Comparison of ENCODE assay signal across 11 cellular contexts in the genomic region with DNA sequence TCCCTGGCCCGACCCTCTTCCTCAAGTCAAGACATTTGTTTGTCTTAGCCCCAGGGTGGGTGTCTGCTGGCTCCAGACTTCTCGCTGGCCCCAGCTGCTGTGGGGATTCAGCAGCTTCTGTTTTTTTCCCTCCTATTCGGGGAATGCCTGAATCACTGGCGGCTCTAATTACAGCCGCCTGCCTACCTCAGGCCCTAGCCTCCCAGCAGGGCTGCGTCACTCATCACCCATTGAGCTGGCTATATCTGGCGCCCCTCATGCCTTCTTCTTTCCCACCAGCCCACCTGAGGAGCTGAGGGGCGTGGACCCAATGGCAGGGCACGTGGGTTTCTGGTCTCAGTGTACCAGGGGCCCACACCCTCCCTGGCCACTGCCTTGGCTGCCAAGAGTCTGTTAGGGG. TPM values are rescaled to one million over a fixed set of nuclear protein-coding genes. Genes with fewer than 3 reads are reported as not detected.
DNase-seq lines count a peak whose midpoint lies in the region; ATAC-seq and TF ChIP-seq lines count a peak whose summit lies in the region.
"Had no signal": no experiment of that assay in that cellular context is flagged by ENCODE, and none has a peak within 500 bp of the region (broad histone marks: within the 10 kb centered on the region; RNA-seq: fewer than 3 reads in every experiment).

No MANE protein-coding gene starts in this region.

- H3K27ac ChIP-seq in left ventricle myocardium inferior (replicated peaks), result no peak overlapping the region
- peak overlapping the region; percentile 79 for H3K27ac ChIP-seq in fibroblast of lung (ENCODE audit: insufficient read depth, low read length)
- H3K27ac ChIP-seq: neutrophil had no signal

- H3K27me3 ChIP-seq in left ventricle myocardium inferior (ENCODE audit: low read depth) (no peaks in the 10 kb centered on the region), fibroblast of lung (ENCODE audit: control insufficient read depth, insufficient read depth, low read length) (no peaks in the 10 kb centered on the region)
- H3K27me3 ChIP-seq: neutrophil had no signal

- H3K4me3 ChIP-seq in left ventricle myocardium inferior (no peak overlapping the region), fibroblast of lung (replicated peaks in 1 of 4; ENCODE audit: control extremely low read depth in 1 of 4, insufficient read depth in 1 of 4, low read depth in 3 of 4, low read length in 4 of 4) (no peak overlapping the region)

- no peaks in the 10 kb centered on the region for H3K79me2 ChIP-seq in fibroblast of lung (ENCODE audit: control insufficient read depth, insufficient read depth, low read length)

- no peaks in the 10 kb centered on the region for H3K36me3 ChIP-seq in left ventricle myocardium inferior
- H3K36me3 ChIP-seq in fibroblast of lung (ENCODE audit: control insufficient read depth, insufficient read depth, low read length), result no peaks in the 10 kb centered on the region
- H3K36me3 ChIP-seq: neutrophil had no signal

- TF ChIP-seq POLR2A in erythroblast (IDR thresholded peaks at IDR 0.05; ENCODE audit: low read length), result no peak

- no peaks in the 10 kb centered on the region for H3K9me3 ChIP-seq in left ventricle myocardium inferior (replicated peaks)
- H3K9me3 ChIP-seq in fibroblast of lung (ENCODE audit: control insufficient read depth, insufficient read depth, low read depth, low read length), result no peaks in the 10 kb centered on the region
- H3K9me3 ChIP-seq: neutrophil had no signal

- H3K9ac ChIP-seq in fibroblast of lung (ENCODE audit: insufficient read depth, low read length), result no peak overlapping the region

- TF ChIP-seq CTCF in left ventricle myocardium inferior (IDR thresholded peaks at IDR 0.05; ENCODE audit: borderline replicate concordance), result no peak
- TF ChIP-seq CTCF in fibroblast of lung (conservative IDR thresholded peaks at IDR 0.05 in 1 of 2, IDR thresholded peaks at IDR 0.05 in 1 of 2; ENCODE audit: low read depth in 1 of 2, low read length in 2 of 2), result no peak

- no peak overlapping the region for H2AFZ ChIP-seq in fibroblast of lung (ENCODE audit: low read length)

- intact Hi-C loops in Right ventricle myocardium inferior (cut with DNase I), result no loop called here
- intact Hi-C loops in left ventricle myocardium inferior (cut with micrococcal nuclease), result no loop called here
- intact Hi-C loops in posterior vena cava (cut with DNase I), result no loop called here

- peak overlapping the region; percentile 25 for H3K4me2 ChIP-seq in fibroblast of lung (ENCODE audit: extremely low read depth, insufficient read depth, low read length)

- H4K20me1 ChIP-seq in fibroblast of lung (ENCODE audit: control insufficient read depth, extremely low read depth, insufficient read depth, low read length), result no peaks in the 10 kb centered on the region

- peak; percentile 28 for DNase-seq in Right ventricle myocardium inferior (ENCODE audit: missing footprints)
- no peak for DNase-seq in left ventricle myocardium inferior
- DNase-seq in NCI-H69 (lab: John Stamatoyannopoulos, UW), result peak; percentile 97
- DNase-seq in fibroblast of lung (ENCODE audit: low read depth in 2 of 2), result peak; percentile 84 to 91
- DNase-seq in erythroblast (lab: John Stamatoyannopoulos, UW), result no peak
- no peak for DNase-seq in posterior vena cava (ENCODE audit: low spot score)
- DNase-seq: activated B cell treated with CpG ODN at 0.5 μM for 24 hours, MV-4-11 had no signal

- H3K4me1 ChIP-seq in left ventricle myocardium inferior (peaks cover 68% of the 10 kb centered on the region), fibroblast of lung (ENCODE audit: control insufficient read depth, extremely low read depth, insufficient read depth, low read length) (peaks cover 43% of the 10 kb centered on the region)

- ATAC-seq in Right ventricle myocardium inferior, result no peak
- ATAC-seq in HG02610 (IDR thresholded peaks at IDR 0.05; ENCODE audit: unreplicated experiment), result no peak
- ATAC-seq in GM19397 (IDR thresholded peaks at IDR 0.05; ENCODE audit: unreplicated experiment), result no peak

RNA-seq across cellular contexts. Expression of a gene that starts 10.1 kb away (rescaled TPM):
- total RNA-seq in Right ventricle myocardium inferior (not detected), left ventricle myocardium inferior (not detected), fibroblast of lung (under 0.01 and 0.17 TPM in 2 replicates), posterior vena cava (under 1 TPM; 0.19 to 0.48 TPM)
- polyA plus RNA-seq in fibroblast of lung, result 0.90 and 1.0 TPM in 2 replicates
- polyA plus RNA-seq in fibroblast of lung (2012), result 0.83 and 1.1 TPM in 2 replicates
- polyA minus RNA-seq in fibroblast of lung (ENCODE audit: low replicate concordance), result 0.89 and 1.5 TPM in 2 replicates
- total RNA-seq: activated B cell treated with CpG ODN at 0.5 μM for 24 hours had no signal

RNA-seq across cellular contexts. Expression of a gene that starts 51.3 kb away (rescaled TPM):
- total RNA-seq in Right ventricle myocardium inferior (not detected), left ventricle myocardium inferior (not detected), fibroblast of lung (3.1 and 3.5 TPM in 2 replicates), posterior vena cava (1 to 10 TPM; 4.1 to 6.8 TPM)
- polyA plus RNA-seq in fibroblast of lung, result 3.1 and 8.6 TPM in 2 replicates
- polyA plus RNA-seq in fibroblast of lung (2012), result 2.6 and 11.8 TPM in 2 replicates
- 25.5 and 29.2 TPM in 2 replicates for polyA minus RNA-seq in fibroblast of lung (ENCODE audit: low replicate concordance)

Comparison
In these comparisons a context has a peak if more than half of its experiments do, and no peak if none do; other contexts are left out.
1. DNase-seq: peak in Right ventricle myocardium inferior (single experiment), NCI-H69 (single experiment) and fibroblast of lung (2 of 2); none in left ventricle myocardium inferior (single experiment), erythroblast (0 of 2) and posterior vena cava (single experiment).